In the genomic region with DNA sequence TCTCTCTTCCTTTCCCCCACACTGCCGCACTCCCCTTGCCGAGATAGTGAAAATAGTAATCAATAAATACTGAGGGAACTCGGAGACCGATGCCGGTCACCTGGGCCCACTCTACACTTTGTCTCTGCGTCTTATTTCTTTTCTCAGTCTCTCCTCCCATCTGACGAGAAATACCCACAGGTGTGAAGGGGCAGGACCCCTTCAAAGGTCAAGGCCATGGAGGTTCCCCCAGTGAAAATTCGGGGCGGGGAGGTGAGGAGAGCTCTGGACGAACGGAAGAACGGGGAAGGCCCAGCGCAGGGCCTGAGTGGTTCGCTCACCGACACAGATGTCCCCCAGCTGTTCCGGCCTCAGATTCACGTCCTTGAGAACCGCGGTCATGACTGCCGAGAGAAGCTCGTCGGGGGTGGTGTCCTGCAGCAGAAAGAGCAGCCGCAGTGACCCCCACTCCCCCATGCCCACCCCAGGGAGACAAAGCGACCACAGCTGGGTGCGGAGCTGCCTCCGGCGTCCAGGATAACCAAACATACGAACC, we compare ENCODE assay signal across 8 cellular contexts. TPM values are rescaled to one million over a fixed set of nuclear protein-coding genes. Genes with fewer than 3 reads are reported as not detected.
DNase-seq lines count a peak whose midpoint lies in the region; ATAC-seq and TF ChIP-seq lines count a peak whose summit lies in the region.

No MANE protein-coding gene starts in this region.

- no peaks in the 10 kb centered on the region for H3K27me3 ChIP-seq in trophoblast cell (ENCODE audit: insufficient read depth, low read length)

- peak overlapping the region; percentile 32 for H2BK5ac ChIP-seq in trophoblast cell (ENCODE audit: low read depth, low read length, poor library complexity)

- ATAC-seq in GM19351 (IDR thresholded peaks at IDR 0.05; ENCODE audit: unreplicated experiment) (peak; percentile 11), WTC11 (no peak)

- peaks cover 16 to 20% of the 10 kb centered on the region in 2 experiments for H3K36me3 ChIP-seq in trophoblast cell (ENCODE audit: control insufficient read depth in 1 of 2, insufficient read depth in 2 of 2, low read length in 2 of 2)

- DNase-seq in WTC11 (ENCODE audit: low spot score) (no peak), foreskin fibroblast (peak in 1 of 2 donors; percentile 68), trophoblast cell (no peak), 8988T (no peak), NCI-H526 (lab: John Stamatoyannopoulos, UW) (no peak), ACHN (no peak)

- peak overlapping the region; percentile 58 to 82 for H3K4me3 ChIP-seq in foreskin fibroblast (ENCODE audit: low read depth in 1 of 2, low read length in 2 of 2)
- H3K4me3 ChIP-seq in trophoblast cell (ENCODE audit: low read depth, low read length): peak overlapping the region; percentile 97

- POLR2A ChIA-PET in WTC11 (lab: Charles Lee): interaction anchor here (1.0 to 2.1 kb wide), 4 partner anchors 27 to 454 kb away, joined by 3 to 31 read pairs (median 4); partner anchors contain the start of gene OXSR1

- H3K4ac ChIP-seq in trophoblast cell (ENCODE audit: low read depth, low read length): peak overlapping the region; percentile 73

- H3K18ac ChIP-seq in trophoblast cell (ENCODE audit: low read length): peak overlapping the region; percentile 48

- no CpG with 5 or more reads among the region's 28 CpGs for WGBS in trophoblast cell (ENCODE audit: extremely low coverage, insufficient coverage, insufficient read length)

- peaks cover 33% of the 10 kb centered on the region for H3K79me1 ChIP-seq in trophoblast cell (ENCODE audit: low read length)

- H3K9me3 Mint-ChIP-seq in WTC11: no peaks in the 10 kb centered on the region

- peak overlapping the region; percentile 24; the same call in 1 of the 2 replicates for H3K27ac Mint-ChIP-seq in WTC11

- H2BK120ac ChIP-seq in trophoblast cell (ENCODE audit: insufficient read depth, low read length, poor library complexity): peak overlapping the region; percentile 16

- H3K4me3 Mint-ChIP-seq in WTC11: peak overlapping the region; percentile 88

- peaks cover 39 to 52% of the 10 kb centered on the region in 2 experiments for H3K4me1 ChIP-seq in trophoblast cell (ENCODE audit: control insufficient read depth in 1 of 2, insufficient read depth in 2 of 2, low read length in 2 of 2)

- no peak overlapping the region for H2BK12ac ChIP-seq in trophoblast cell (ENCODE audit: low read length)

- TF ChIP-seq CTCF in 22Rv1 (IDR thresholded peaks at IDR 0.05) (no peak), WTC11 (IDR thresholded peaks at IDR 0.05) (no peak), foreskin fibroblast (IDR thresholded peaks at IDR 0.05; ENCODE audit: low read depth, low read length) (no peak)

- H3K9me3 ChIP-seq in trophoblast cell (ENCODE audit: insufficient read depth, low read depth, low read length): no peaks in the 10 kb centered on the region

- peak overlapping the region; percentile 77 for H3K27ac ChIP-seq in 22Rv1
- H3K27ac ChIP-seq in trophoblast cell (ENCODE audit: low read depth, low read length): peak overlapping the region; percentile 60

- CTCF ChIA-PET in WTC11 (lab: Charles Lee): interaction anchor here (0.7 to 2.6 kb wide), 12 partner anchors 17 to 519 kb away, joined by 3 to 24 read pairs (median 6); partner anchors contain the start of genes EXOG, OXSR1, PLCD1 and SLC22A14

- H3K4me1 Mint-ChIP-seq in WTC11: peaks cover 37% of the 10 kb centered on the region

- no peak overlapping the region for H2AK5ac ChIP-seq in trophoblast cell (ENCODE audit: low read length)

- H3K79me2 ChIP-seq in trophoblast cell (ENCODE audit: control insufficient read depth, insufficient read depth, low read length, poor library complexity): peaks cover 17% of the 10 kb centered on the region

- peak overlapping the region; percentile 59 for H4K8ac ChIP-seq in trophoblast cell (ENCODE audit: low read depth, low read length)

- in situ Hi-C loops in ACHN (cut with HindIII; ENCODE audit: low pct_ligation_motif_present, low pct_unique_long_range_greater_than_20kb, low sequenced_read_pairs): no loop called here

- H3K23ac ChIP-seq in trophoblast cell (ENCODE audit: low read length): no peak overlapping the region

- peak overlapping the region; percentile 80 for H3K4me2 ChIP-seq in trophoblast cell (ENCODE audit: low read length)

- peak overlapping the region; percentile 5 for H4K12ac ChIP-seq in trophoblast cell (ENCODE audit: low read depth, low read length)

- peaks cover 15% of the 10 kb centered on the region for H3K36me3 Mint-ChIP-seq in WTC11

- H2AFZ ChIP-seq in trophoblast cell (ENCODE audit: insufficient read depth, low read length, poor library complexity): peak overlapping the region; percentile 38

- peak overlapping the region; percentile 34 for H4K91ac ChIP-seq in trophoblast cell (ENCODE audit: low read depth, low read length)

- H3K27me3 Mint-ChIP-seq in WTC11 (ENCODE audit: low read depth): no peaks in the 10 kb centered on the region

- H3K9ac ChIP-seq in trophoblast cell (ENCODE audit: low read length): peak overlapping the region; percentile 91

- peak overlapping the region; percentile 74 for H3K14ac ChIP-seq in trophoblast cell (ENCODE audit: low read length)

TF ChIP-seq in WTC11, 78 proteins besides CTCF, POLR2A, EP300 and RAD21:
- TF ChIP-seq, protein P1, sequence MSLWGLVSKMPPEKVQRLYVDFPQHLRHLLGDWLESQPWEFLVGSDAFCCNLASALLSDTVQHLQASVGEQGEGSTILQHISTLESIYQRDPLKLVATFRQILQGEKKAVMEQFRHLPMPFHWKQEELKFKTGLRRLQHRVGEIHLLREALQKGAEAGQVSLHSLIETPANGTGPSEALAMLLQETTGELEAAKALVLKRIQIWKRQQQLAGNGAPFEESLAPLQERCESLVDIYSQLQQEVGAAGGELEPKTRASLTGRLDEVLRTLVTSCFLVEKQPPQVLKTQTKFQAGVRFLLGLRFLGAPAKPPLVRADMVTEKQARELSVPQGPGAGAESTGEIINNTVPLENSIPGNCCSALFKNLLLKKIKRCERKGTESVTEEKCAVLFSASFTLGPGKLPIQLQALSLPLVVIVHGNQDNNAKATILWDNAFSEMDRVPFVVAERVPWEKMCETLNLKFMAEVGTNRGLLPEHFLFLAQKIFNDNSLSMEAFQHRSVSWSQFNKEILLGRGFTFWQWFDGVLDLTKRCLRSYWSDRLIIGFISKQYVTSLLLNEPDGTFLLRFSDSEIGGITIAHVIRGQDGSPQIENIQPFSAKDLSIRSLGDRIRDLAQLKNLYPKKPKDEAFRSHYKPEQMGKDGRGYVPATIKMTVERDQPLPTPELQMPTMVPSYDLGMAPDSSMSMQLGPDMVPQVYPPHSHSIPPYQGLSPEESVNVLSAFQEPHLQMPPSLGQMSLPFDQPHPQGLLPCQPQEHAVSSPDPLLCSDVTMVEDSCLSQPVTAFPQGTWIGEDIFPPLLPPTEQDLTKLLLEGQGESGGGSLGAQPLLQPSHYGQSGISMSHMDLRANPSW (CRISPR knock-in tag; conservative IDR thresholded peaks at IDR 0.05; ENCODE audit: low read depth): no peak

RNA-seq across cellular contexts. Expression of gene ACAA1, which starts 0.6 kb away (rescaled TPM):
- total RNA-seq in WTC11 (2021): 34.4 to 46.5 TPM (median 39.0 TPM) in 3 replicates
- 30.0 and 31.2 TPM in 2 replicates for polyA plus RNA-seq in trophoblast cell (2013)

RNA-seq across cellular contexts. Expression of gene MYD88, which starts 2.1 kb away (rescaled TPM):
- 18.1 to 19.2 TPM (median 19.2 TPM) in 3 replicates for total RNA-seq in WTC11 (2021)
- 25.1 TPM in 2 replicates for polyA plus RNA-seq in trophoblast cell (2013)

RNA-seq across cellular contexts. Expression of gene OXSR1, which starts 29.0 kb away (rescaled TPM):
- 49.4 to 52.4 TPM (median 50.6 TPM) in 3 replicates for total RNA-seq in WTC11 (2021)
- 26.2 and 26.5 TPM in 2 replicates for polyA plus RNA-seq in trophoblast cell (2013)
